2 cellular contexts compared by ENCODE assay signal in the genomic region with DNA sequence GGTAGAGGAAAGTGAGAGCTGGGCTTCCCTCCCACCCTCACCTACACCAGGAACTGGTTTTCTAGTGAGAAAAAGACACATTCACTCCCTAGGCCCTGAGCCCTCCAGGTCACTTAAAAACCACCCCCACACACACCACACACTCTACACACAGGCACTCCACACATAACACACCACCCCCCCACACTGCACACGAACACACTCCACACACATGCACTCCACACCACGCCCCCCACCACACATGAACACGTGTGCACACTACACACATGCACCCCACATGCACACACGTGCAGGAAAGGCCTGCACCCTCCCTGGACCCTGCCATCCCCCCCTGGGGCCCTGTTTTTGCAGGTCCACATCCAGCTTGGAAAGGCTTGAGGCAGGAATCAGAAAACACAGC.
TF ChIP-seq lines count a peak whose summit lies in the region.

No MANE protein-coding gene starts in this region.

TF ChIP-seq in HepG2, 621 proteins besides CTCF, POLR2A, EP300 and RAD21:
- TF ChIP-seq, protein P1, sequence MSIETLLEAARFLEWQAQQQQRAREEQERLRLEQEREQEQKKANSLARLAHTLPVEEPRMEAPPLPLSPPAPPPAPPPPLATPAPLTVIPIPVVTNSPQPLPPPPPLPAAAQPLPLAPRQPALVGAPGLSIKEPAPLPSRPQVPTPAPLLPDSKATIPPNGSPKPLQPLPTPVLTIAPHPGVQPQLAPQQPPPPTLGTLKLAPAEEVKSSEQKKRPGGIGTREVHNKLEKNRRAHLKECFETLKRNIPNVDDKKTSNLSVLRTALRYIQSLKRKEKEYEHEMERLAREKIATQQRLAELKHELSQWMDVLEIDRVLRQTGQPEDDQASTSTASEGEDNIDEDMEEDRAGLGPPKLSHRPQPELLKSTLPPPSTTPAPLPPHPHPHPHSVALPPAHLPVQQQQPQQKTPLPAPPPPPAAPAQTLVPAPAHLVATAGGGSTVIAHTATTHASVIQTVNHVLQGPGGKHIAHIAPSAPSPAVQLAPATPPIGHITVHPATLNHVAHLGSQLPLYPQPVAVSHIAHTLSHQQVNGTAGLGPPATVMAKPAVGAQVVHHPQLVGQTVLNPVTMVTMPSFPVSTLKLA (IDR thresholded peaks at IDR 0.05), result peak; percentile 67
- TF ChIP-seq ZNF772 (CRISPR knock-in tag; IDR thresholded peaks at IDR 0.05), result no peak

TF ChIP-seq in K562, 482 proteins besides CTCF, POLR2A, EP300 and RAD21 (continued from another document):
- TF ChIP-seq ZNF740 (CRISPR knock-in tag; IDR thresholded peaks at IDR 0.05) (peak; percentile 80), ZNF740 (tag; IDR thresholded peaks at IDR 0.05) (no peak), ZNF140 (CRISPR knock-in tag; IDR thresholded peaks at IDR 0.05) (no peak), POLR2G (IDR thresholded peaks at IDR 0.05; ENCODE audit: low read depth, low read length) (peak; percentile 46; the same call in 1 of the 2 replicates), MLX (CRISPR knock-in tag; conservative IDR thresholded peaks at IDR 0.05) (no peak)
